24 cellular contexts compared by ENCODE assay signal in genomic region chr4:68569466-68570121, GRCh38. TPM values are rescaled to one million over a fixed set of nuclear protein-coding genes. Genes with fewer than 3 reads are reported as not detected.
DNase-seq lines count a peak whose midpoint lies in the region; ATAC-seq and TF ChIP-seq lines count a peak whose summit lies in the region.
"Had no signal": no experiment of that assay in that cellular context is flagged by ENCODE, and none has a peak within 500 bp of the region (broad histone marks: within the 10 kb centered on the region; RNA-seq: fewer than 3 reads in every experiment).

No MANE protein-coding gene starts in this region.

- H3K4me3 Mint-ChIP-seq in IgD-negative memory B cell, result peak overlapping the region in 2 of 4 donors; percentile 33 to 48
- H3K4me3 Mint-ChIP-seq in activated CD4-positive, alpha-beta T cell treated with anti-CD3 and anti-CD28 coated beads, Interleukin-2, amount 10 ng/mL, durations not matched to agents 7 days and 5 days, result no peak overlapping the region
- H3K4me3 Mint-ChIP-seq: activated naive CD8-positive, alpha-beta T cell; effector memory CD8-positive, alpha-beta T cell; neural crest cell; stimulated activated naive CD8-positive, alpha-beta T cell treated with anti-CD3 and anti-CD28 coated beads, Interleukin-15, Interleukin-2, amounts not matched to agents 100 ng/mL and 50 ng/mL, for 24 hours; T-cell had no signal

- H3K9me3 Mint-ChIP-seq in IgD-negative memory B cell, result no peaks in the 10 kb centered on the region
- no peaks in the 10 kb centered on the region for H3K9me3 Mint-ChIP-seq in activated CD4-positive, alpha-beta T cell treated with anti-CD3 and anti-CD28 coated beads, Interleukin-2, amount 10 ng/mL, durations not matched to agents 7 days and 5 days
- H3K9me3 Mint-ChIP-seq: effector memory CD8-positive, alpha-beta T cell; neural crest cell; stimulated activated naive CD8-positive, alpha-beta T cell treated with anti-CD3 and anti-CD28 coated beads, Interleukin-15, Interleukin-2, amounts not matched to agents 100 ng/mL and 50 ng/mL, for 24 hours; T-cell had no signal

- TF ChIP-seq POLR2A in GM19193 (IDR thresholded peaks at IDR 0.05; ENCODE audit: extremely low read depth, insufficient read depth, insufficient read length), result peak; percentile 40

- peak overlapping the region; percentile 26; the same call in 1 of the 2 replicates for H3K27ac ChIP-seq in C4-2B
- H3K27ac ChIP-seq: A549 had no signal

- H3K27me3 Mint-ChIP-seq in IgD-negative memory B cell, result no peaks in the 10 kb centered on the region
- no peaks in the 10 kb centered on the region for H3K27me3 Mint-ChIP-seq in activated CD4-positive, alpha-beta T cell treated with anti-CD3 and anti-CD28 coated beads, Interleukin-2, amount 10 ng/mL, durations not matched to agents 7 days and 5 days
- H3K27me3 Mint-ChIP-seq: activated naive CD8-positive, alpha-beta T cell; effector memory CD8-positive, alpha-beta T cell; stimulated activated naive CD8-positive, alpha-beta T cell treated with anti-CD3 and anti-CD28 coated beads, Interleukin-15, Interleukin-2, amounts not matched to agents 100 ng/mL and 50 ng/mL, for 24 hours; T-cell had no signal

- ATAC-seq in HG02763 (IDR thresholded peaks at IDR 0.05; ENCODE audit: unreplicated experiment) (peak; percentile 59), HG03520 (IDR thresholded peaks at IDR 0.05; ENCODE audit: unreplicated experiment) (no peak)
- ATAC-seq: effector memory CD8-positive, alpha-beta T cell; T-cell had no signal

- no peak for DNase-seq in DMS79 (lab: John Stamatoyannopoulos, UW)
- DNase-seq in activated CD4-positive, alpha-beta T cell treated with anti-CD3 and anti-CD28 coated beads, Interleukin-2, amount 10 ng/mL, durations not matched to agents 7 days and 5 days, result no peak
- DNase-seq in NOMO-1 treated with DMSO at 0.1 percent for 48 hours (lab: John Stamatoyannopoulos, UW; ENCODE audit: unreplicated experiment), result no peak
- DNase-seq: activated CD4-positive, alpha-beta T cell treated with anti-CD3 and anti-CD28 coated beads for 1 hour; Caco-2; effector memory CD8-positive, alpha-beta T cell; foreskin fibroblast; GF-D8; NCI-H1436; NCI-H526; right lobe of liver; T-cell had no signal

- H3K4me1 Mint-ChIP-seq in IgD-negative memory B cell, result peaks cover 0 to 31% (median 9%) of the 10 kb centered on the region in 3 donors
- H3K4me1 Mint-ChIP-seq in activated CD4-positive, alpha-beta T cell treated with anti-CD3 and anti-CD28 coated beads, Interleukin-2, amount 10 ng/mL, durations not matched to agents 7 days and 5 days, result no peaks in the 10 kb centered on the region
- H3K4me1 Mint-ChIP-seq: neural crest cell, T-cell had no signal

- TF ChIP-seq CTCF in C4-2B (conservative IDR thresholded peaks at IDR 0.05), result no peak

- peak overlapping the region; percentile 74 to 85 (median 77) for H3K27ac Mint-ChIP-seq in IgD-negative memory B cell
- no peak overlapping the region for H3K27ac Mint-ChIP-seq in activated CD4-positive, alpha-beta T cell treated with anti-CD3 and anti-CD28 coated beads, Interleukin-2, amount 10 ng/mL, durations not matched to agents 7 days and 5 days
- H3K27ac Mint-ChIP-seq: activated naive CD8-positive, alpha-beta T cell; effector memory CD8-positive, alpha-beta T cell; stimulated activated naive CD8-positive, alpha-beta T cell treated with anti-CD3 and anti-CD28 coated beads, Interleukin-15, Interleukin-2, amounts not matched to agents 100 ng/mL and 50 ng/mL, for 24 hours; T-cell had no signal

- CTCF ChIA-PET in activated CD4-positive, alpha-beta T cell treated with anti-CD3 and anti-CD28 coated beads, Interleukin-2, amount 10 ng/mL, durations not matched to agents 7 days and 5 days (lab: Charles Lee), result no interaction called here

- POLR2A ChIA-PET in activated CD4-positive, alpha-beta T cell treated with anti-CD3 and anti-CD28 coated beads, Interleukin-2, amount 10 ng/mL, durations not matched to agents 7 days and 5 days (lab: Charles Lee), result no interaction called here

- no peaks in the 10 kb centered on the region for H3K36me3 Mint-ChIP-seq in IgD-negative memory B cell
- no peaks in the 10 kb centered on the region for H3K36me3 Mint-ChIP-seq in activated CD4-positive, alpha-beta T cell treated with anti-CD3 and anti-CD28 coated beads, Interleukin-2, amount 10 ng/mL, durations not matched to agents 7 days and 5 days (ENCODE audit: low read depth)
- H3K36me3 Mint-ChIP-seq: activated naive CD8-positive, alpha-beta T cell; T-cell had no signal

RNA-seq across cellular contexts. Expression of gene UGT2B17, which starts 6.5 kb away (rescaled TPM):
- 3.6 TPM for polyA plus RNA-seq in IgD-negative memory B cell
- not detected for total RNA-seq in activated CD4-positive, alpha-beta T cell treated with anti-CD3 and anti-CD28 coated beads, Interleukin-2, amount 10 ng/mL, durations not matched to agents 7 days and 5 days
- total RNA-seq: bronchial epithelial cell, H4, lung microvascular endothelial cell, neural crest cell had no signal
